Comparison of ENCODE assay signal across 7 cellular contexts in genomic region chr1:181149326-181150000, GRCh38.
DNase-seq lines count a peak whose midpoint lies in the region; ATAC-seq and TF ChIP-seq lines count a peak whose summit lies in the region.

No MANE protein-coding gene starts in this region.

- intact Hi-C loops in dorsolateral prefrontal cortex (cut with DNase I): loop anchor here in 1 of 2 donors (10.0 kb wide), 2 partner anchors 195 to 645 kb away; partner anchors contain the start of gene ACBD6

- TF ChIP-seq POLR2A in GM19099 (IDR thresholded peaks at IDR 0.05; ENCODE audit: extremely low read depth, insufficient read length, low read depth): peak; percentile 54

- no peak overlapping the region for H3K4me3 ChIP-seq in dorsolateral prefrontal cortex

- no peak overlapping the region for H3K27ac ChIP-seq in dorsolateral prefrontal cortex

- no peaks in the 10 kb centered on the region for H3K27me3 ChIP-seq in dorsolateral prefrontal cortex

- no peak for TF ChIP-seq CTCF in dorsolateral prefrontal cortex (IDR thresholded peaks at IDR 0.05 in 54 of 56, conservative IDR thresholded peaks at IDR 0.05 in 2 of 56; ENCODE audit: low read depth in 1 of 56, partially characterized antibody in 56 of 56)

- DNase-seq in NOMO-1 (lab: John Stamatoyannopoulos, UW; ENCODE audit: unreplicated experiment in 2 of 2): peak; percentile 65
- DNase-seq in activated T-helper 9 cell treated with anti-CD3 and anti-CD28 coated beads, Interleukin-2, amount 50 U/mL, for 16 hours (ENCODE audit: low read depth): peak; percentile 44
- DNase-seq in stimulated activated CD4-positive, alpha-beta T cell treated with anti-CD3 and anti-CD28 coated beads, TNF-alpha, amount 100 ng/mL, for 24 hours (ENCODE audit: low read depth in 3 of 3): peak in 2 of 3 experiments; percentile 45 to 60
- DNase-seq in dorsolateral prefrontal cortex: no peak
- DNase-seq in AG20443 (ENCODE audit: low spot score): no peak

- peak; percentile 71 for ATAC-seq in HG02943 (IDR thresholded peaks at IDR 0.05; ENCODE audit: low read depth, unreplicated experiment)

Comparison
In these comparisons a context has a peak if more than half of its experiments do, and no peak if none do; other contexts are left out.
1. DNase-seq: peak in NOMO-1 (2 of 2), activated T-helper 9 cell treated with anti-CD3 and anti-CD28 coated beads, Interleukin-2, amount 50 U/mL, for 16 hours (single experiment) and stimulated activated CD4-positive, alpha-beta T cell treated with anti-CD3 and anti-CD28 coated beads, TNF-alpha, amount 100 ng/mL, for 24 hours (2 of 3); none in dorsolateral prefrontal cortex (0 of 10) and AG20443 (single experiment).